Comparison of ENCODE assay signal across 23 cellular contexts in genomic region chr10:125262414-125262813, GRCh38.
"Had no signal": no experiment of that assay in that cellular context is flagged by ENCODE, and none has a peak within 500 bp of the region (broad histone marks: within the 10 kb centered on the region; RNA-seq: fewer than 3 reads in every experiment).

No MANE protein-coding gene starts in this region.

- FAIRE-seq: endometrium had no signal

- H2AFZ ChIP-seq: neural progenitor cell had no signal

- H3K27ac ChIP-seq: colonic mucosa, gastrocnemius medialis, left lung, neural progenitor cell, prostate gland, sigmoid colon, thoracic aorta, tibial nerve, upper lobe of right lung, vagina had no signal

- H3K4me3 ChIP-seq: colonic mucosa, gastrocnemius medialis, left lung, mucosa of descending colon, neural progenitor cell, prostate gland, sigmoid colon, thoracic aorta, tibial nerve, upper lobe of right lung, vagina had no signal

- ATAC-seq: gastrocnemius medialis; left cardiac atrium; left lung; mucosa of descending colon; natural killer cell treated with Interleukin-12 subunit alpha and Interleukin-12 subunit beta and Interleukin-15 and Interleukin-18, amount 100 ng/mL, for 72 hours; right cardiac atrium; stimulated activated memory B cell treated with anti-CD40 and anti-IgM and Interleukin-4, amounts not matched to agents 10 μg/mL and 1 μg/mL and 100 μg/mL, for 72 hours; stimulated activated naive CD8-positive, alpha-beta T cell treated with anti-CD3 and anti-CD28 coated beads, Interleukin-15, Interleukin-2, amounts not matched to agents 100 U/mL and 50 U/mL, for 24 hours; upper lobe of right lung had no signal

- H3K36me3 ChIP-seq: colonic mucosa, gastrocnemius medialis, left lung, neural progenitor cell, prostate gland, sigmoid colon, thoracic aorta, tibial nerve, upper lobe of right lung, vagina had no signal

- DNase-seq: colonic mucosa; effector memory CD4-positive, alpha-beta T cell; foreskin fibroblast; gastrocnemius medialis; left cardiac atrium; left lung; mesenchymal stem cell; mucosa of descending colon; naive B cell; right cardiac atrium; sigmoid colon; stimulated activated CD4-positive, alpha-beta T cell treated with anti-CD3 and anti-CD28 coated beads, Interleukin-4, amount 100 ng/mL, for 4 hours; stimulated activated naive CD8-positive, alpha-beta T cell treated with anti-CD3 and anti-CD28 coated beads, Interleukin-15, Interleukin-2, amounts not matched to agents 100 U/mL and 50 U/mL, for 24 hours; substantia nigra; upper lobe of right lung had no signal

- H3K4me2 ChIP-seq: neural progenitor cell had no signal

- H3K9ac ChIP-seq: neural progenitor cell had no signal

- H3K4me1 ChIP-seq: colonic mucosa, gastrocnemius medialis, left lung, neural progenitor cell, prostate gland, sigmoid colon, tibial nerve, upper lobe of right lung, vagina had no signal

- H3K9me3 ChIP-seq: colonic mucosa, gastrocnemius medialis, left lung, mucosa of descending colon, prostate gland, sigmoid colon, thoracic aorta, tibial nerve, upper lobe of right lung, vagina had no signal

- H3K27me3 ChIP-seq: colonic mucosa, gastrocnemius medialis, left lung, neural progenitor cell, sigmoid colon, tibial nerve, upper lobe of right lung, vagina had no signal
